In genomic region chr9:35489313-35490154, GRCh38 we compare ENCODE assay signal across 8 cellular contexts. TPM values are rescaled to one million over a fixed set of nuclear protein-coding genes. Genes with fewer than 3 reads are reported as not detected.
DNase-seq lines count a peak whose midpoint lies in the region; ATAC-seq, FAIRE-seq and TF ChIP-seq lines count a peak whose summit lies in the region.

Gene RUSC2, plus strand, starts transcription at chr9:35490111. Its CDS starts 56,411 bp downstream, at chr9:35546522.

- H3K4me3 Mint-ChIP-seq in memory B cell: peak within 1 kb of the TSS; percentile 89

- peak within 1 kb of the TSS; percentile 96 for H3K27ac ChIP-seq in endothelial cell of umbilical vein (ENCODE audit: insufficient read depth, low read depth, low read length)

- POLR2A ChIA-PET in endothelial cell of umbilical vein (lab: Charles Lee): interaction anchor here (0.5 to 1.4 kb wide), 3 partner anchors 11 to 455 kb away, joined by 3 to 6 read pairs (median 4); no protein-coding TSS in a partner anchor

- peaks cover 11% of the 10 kb centered on the region for H3K4me1 Mint-ChIP-seq in memory B cell

- H3K9me3 ChIP-seq in endothelial cell of umbilical vein (replicated peaks; ENCODE audit: control insufficient read depth, insufficient read depth, low read length): no peaks in the 10 kb centered on the region

- TF ChIP-seq CTCF in endothelial cell of umbilical vein (IDR thresholded peaks at IDR 0.05; ENCODE audit: extremely low read depth in 1 of 2, insufficient read depth in 1 of 2, low read depth in 1 of 2, low read length in 2 of 2): peak; percentile 30 to 38

- TF ChIP-seq POLR2A in endothelial cell of umbilical vein (IDR thresholded peaks at IDR 0.05; ENCODE audit: low read depth, low read length): peak; percentile 84

- DNase-seq in COLO668 (lab: John Stamatoyannopoulos, UW; ENCODE audit: unreplicated experiment): peak; percentile 82
- DNase-seq in NCI-H69 (lab: John Stamatoyannopoulos, UW): peak; percentile 89
- peak; percentile 44 for DNase-seq in activated CD8-positive, alpha-beta memory T cell treated with anti-CD3 and anti-CD28 coated beads, Interleukin-2, amount 50 U/mL, for 4 hours
- peak; percentile 88 for DNase-seq in endothelial cell of umbilical vein (ENCODE audit: low read depth, low spot score)
- DNase-seq in memory B cell (ENCODE audit: low spot score in 2 of 2): peak; percentile 14 to 56
- DNase-seq in stimulated activated CD4-positive, alpha-beta T cell treated with anti-CD3 and anti-CD28 coated beads, TNF-alpha, amount 100 ng/mL, for 48 hours (ENCODE audit: low read depth in 3 of 3): peak; percentile 39 to 52 (median 40)

- peaks cover 10% of the 10 kb centered on the region for H3K4me1 ChIP-seq in endothelial cell of umbilical vein (ENCODE audit: control insufficient read depth, extremely low read depth, insufficient read depth, low read length)

- H3K9ac ChIP-seq in endothelial cell of umbilical vein (replicated peaks; ENCODE audit: extremely low read depth, insufficient read depth, low read length): peak within 1 kb of the TSS; percentile 97

- H3K9me1 ChIP-seq in endothelial cell of umbilical vein (replicated peaks; ENCODE audit: control insufficient read depth, extremely low read depth, insufficient read depth, low read length): no peaks in the 10 kb centered on the region

- H3K27me3 ChIP-seq in endothelial cell of umbilical vein (ENCODE audit: control insufficient read depth in 2 of 2, insufficient read depth in 2 of 2, low read length in 2 of 2): no peaks in the 10 kb centered on the region

- peak within 1 kb of the TSS; percentile 63 for H2AFZ ChIP-seq in endothelial cell of umbilical vein (ENCODE audit: low read depth, low read length)

- peaks cover 44% of the 10 kb centered on the region for H3K79me2 ChIP-seq in endothelial cell of umbilical vein (ENCODE audit: control insufficient read depth, insufficient read depth, low read length)

- intact Hi-C loops in endothelial cell of umbilical vein (cut with micrococcal nuclease): loop anchor here (1.0 to 5.0 kb wide), 3 partner anchors 49 to 168 kb away; partner anchors contain the start of genes CCDC107 and RMRP

- BruUV-seq in endothelial cell of umbilical vein (replicated peaks; lab: Mats Ljungman, UMichigan): no TSS peak

- peak within 1 kb of the TSS; percentile 96 for H3K4me2 ChIP-seq in endothelial cell of umbilical vein (ENCODE audit: insufficient read depth, low read length)

- dilution Hi-C loops in endothelial cell of umbilical vein (cut with MboI; ENCODE audit: extremely low pct_ligation_motif_present, low sequenced_read_pairs): no loop called here

- peak within 1 kb of the TSS; percentile 62 to 91 (median 66) for H3K4me3 ChIP-seq in endothelial cell of umbilical vein (replicated peaks in 1 of 3; ENCODE audit: insufficient read depth in 1 of 3, low read depth in 1 of 3, low read length in 3 of 3)

- H3K9me3 Mint-ChIP-seq in memory B cell: no peaks in the 10 kb centered on the region

- H3K36me3 ChIP-seq in endothelial cell of umbilical vein (ENCODE audit: control insufficient read depth in 2 of 2, extremely low read depth in 1 of 2, insufficient read depth in 2 of 2, low read length in 2 of 2): no peaks in the 10 kb centered on the region

- H3K27ac Mint-ChIP-seq in memory B cell: peak within 1 kb of the TSS; percentile 23

- ATAC-seq in HG02798 (IDR thresholded peaks at IDR 0.05; ENCODE audit: poor library complexity, unreplicated experiment) (peak; percentile 60), memory B cell (ENCODE audit: low read depth) (peak; percentile 69), GM18870 (IDR thresholded peaks at IDR 0.05; ENCODE audit: unreplicated experiment) (no peak)

- peak; percentile 78 for FAIRE-seq in endothelial cell of umbilical vein (lab: Jason Lieb, UNC)

- CTCF ChIA-PET in endothelial cell of umbilical vein (lab: Charles Lee): interaction anchor here (0.6 to 2.1 kb wide), 19 partner anchors 8 to 410 kb away, joined by 3 to 71 read pairs (median 5); partner anchors contain the start of genes ATOSB and FANCG

- H4K20me1 ChIP-seq in endothelial cell of umbilical vein (replicated peaks; ENCODE audit: control insufficient read depth, extremely low read depth, insufficient read depth, low read length): no peaks in the 10 kb centered on the region

- peaks cover 20% of the 10 kb centered on the region for H3K27me3 Mint-ChIP-seq in memory B cell

- H3K36me3 Mint-ChIP-seq in memory B cell: no peaks in the 10 kb centered on the region

TF ChIP-seq in endothelial cell of umbilical vein, 7 proteins besides CTCF, POLR2A, EP300 and RAD21:
- TF ChIP-seq POLR2AphosphoS5 (IDR thresholded peaks at IDR 0.05; ENCODE audit: insufficient read depth, low read depth, low read length): peak; percentile 82
- TF ChIP-seq FOS (IDR thresholded peaks at IDR 0.05; ENCODE audit: borderline replicate concordance, insufficient read depth, low read length): peak; percentile 67
- no peak for TF ChIP-seq MYC (IDR thresholded peaks at IDR 0.05; ENCODE audit: low read depth, low read length)
- TF ChIP-seq EZH2 (IDR thresholded peaks at IDR 0.05; ENCODE audit: borderline replicate concordance, low read depth, low read length, severe bottlenecking): no peak

RNA-seq across cellular contexts. Expression of gene RUSC2, which starts in this region (rescaled TPM):
- total RNA-seq in endothelial cell of umbilical vein: 46.2 and 52.1 TPM in 2 replicates
- 26.1 and 29.9 TPM in 2 replicates for polyA plus RNA-seq in endothelial cell of umbilical vein
- 17.3 and 22.6 TPM in 2 replicates for polyA plus RNA-seq in endothelial cell of umbilical vein (2011; cell fraction: cytosol; rRNA removed)
- 63.2 and 68.8 TPM in 2 replicates for polyA plus RNA-seq in endothelial cell of umbilical vein (2011; cell fraction: nucleus; rRNA removed)
- polyA plus RNA-seq in endothelial cell of umbilical vein (2012): 19.2 and 22.1 TPM in 2 replicates
- 63.2 and 73.2 TPM in 2 replicates for polyA minus RNA-seq in endothelial cell of umbilical vein
- polyA minus RNA-seq in endothelial cell of umbilical vein (2011; cell fraction: cytosol; rRNA and poly(A)+ RNA removed): 9.9 TPM
- polyA minus RNA-seq in endothelial cell of umbilical vein (2011; cell fraction: nucleus; rRNA and poly(A)+ RNA removed): 34.4 and 34.6 TPM in 2 replicates

Comparison
In these comparisons a context has a peak if more than half of its experiments do, and no peak if none do; other contexts are left out.
1. DNase-seq: peak in every context shown above with its lines; median percentile 89 in NCI-H69; 88 in endothelial cell of umbilical vein; 82 in COLO668; 44 in activated CD8-positive, alpha-beta memory T cell treated with anti-CD3 and anti-CD28 coated beads, Interleukin-2, amount 50 U/mL, for 4 hours; 40 in stimulated activated CD4-positive, alpha-beta T cell treated with anti-CD3 and anti-CD28 coated beads, TNF-alpha, amount 100 ng/mL, for 48 hours; 35 in memory B cell.